8 cellular contexts compared by ENCODE assay signal in genomic region chr7:29685651-29686271, GRCh38.
DNase-seq lines count a peak whose midpoint lies in the region; ATAC-seq and TF ChIP-seq lines count a peak whose summit lies in the region.
"Not testable (repeated sequence)": the region's sequence is repeated elsewhere in the genome, so short reads cannot be mapped to it uniquely, and the experiment has no call there.

No MANE protein-coding gene starts in this region.

- not testable (repeated sequence) for TF ChIP-seq CTCF in MM.1S (IDR thresholded peaks at IDR 0.05; ENCODE audit: low read length); ascending aorta (IDR thresholded peaks at IDR 0.05); fibroblast of pulmonary artery (IDR thresholded peaks at IDR 0.05; ENCODE audit: low read length, missing control alignments)

- H3K4me2 ChIP-seq in MM.1S (ENCODE audit: low read depth, low read length), result peak overlapping the region; percentile 65; the same call in 1 of the 2 replicates

- peak overlapping the region; percentile 69; the same call in 1 of the 2 replicates for H3K9ac ChIP-seq in MM.1S (ENCODE audit: low read length)
- not testable (repeated sequence) for H3K9ac ChIP-seq in SK-N-MC (ENCODE audit: insufficient read length)

- H3K9me3 Mint-ChIP-seq in memory B cell, result not testable (repeated sequence)

- H3K27ac ChIP-seq in MM.1S (ENCODE audit: low read length) (peak overlapping the region; percentile 84; the same call in 1 of the 2 replicates), ascending aorta (peak overlapping the region; percentile 90 to 97)
- H3K27ac ChIP-seq in SK-N-MC, result not testable (repeated sequence)

- H2AFZ ChIP-seq in MM.1S (ENCODE audit: low read length), result peak overlapping the region; percentile 56; the same call in 1 of the 2 replicates

- peak; percentile 7 for DNase-seq in A172 (ENCODE audit: low spot score)
- DNase-seq in MM.1S, result peak; percentile 12
- DNase-seq in SK-N-MC (ENCODE audit: low read depth, low spot score); ascending aorta (ENCODE audit: low spot score in 2 of 2); fibroblast of pulmonary artery (ENCODE audit: low read depth); memory B cell (ENCODE audit: low spot score in 2 of 2); skeletal muscle cell (ENCODE audit: low read depth): not testable (repeated sequence)

- H3K27me3 ChIP-seq in MM.1S (replicated peaks; ENCODE audit: insufficient read depth, low read length); ascending aorta: not testable (repeated sequence)

- H3K9me3 ChIP-seq in MM.1S (replicated peaks; ENCODE audit: insufficient read depth, low read length); SK-N-MC (ENCODE audit: low read depth, low read length); ascending aorta: not testable (repeated sequence)

- peaks cover 38% of the 10 kb centered on the region for H3K79me2 ChIP-seq in MM.1S (ENCODE audit: low read length)

- not testable (repeated sequence) for H3K9me2 ChIP-seq in MM.1S (replicated peaks; ENCODE audit: insufficient read depth, low read length)

- H3K4me3 ChIP-seq in MM.1S (ENCODE audit: low read length), result peak overlapping the region; percentile 70
- peak overlapping the region; percentile 81 for H3K4me3 ChIP-seq in SK-N-MC
- peak overlapping the region; percentile 71 to 96 for H3K4me3 ChIP-seq in ascending aorta
- H3K4me3 ChIP-seq in fibroblast of pulmonary artery (replicated peaks; ENCODE audit: low read depth, low read length), result peak overlapping the region; percentile 60
- H3K4me3 ChIP-seq in skeletal muscle cell (ENCODE audit: low read depth, low read length), result peak overlapping the region; percentile 57

- H3K36me3 Mint-ChIP-seq in memory B cell, result not testable (repeated sequence)

- intact Hi-C loops in ascending aorta (cut with DNase I), result not testable (repeated sequence)

- ATAC-seq in GM18498 (IDR thresholded peaks at IDR 0.05; ENCODE audit: unreplicated experiment), result peak; percentile 14
- ATAC-seq in memory B cell (ENCODE audit: low read depth), result not testable (repeated sequence)

- H3K4me1 Mint-ChIP-seq in memory B cell, result not testable (repeated sequence)

- not testable (repeated sequence) for H3K4me1 ChIP-seq in MM.1S (ENCODE audit: low read length); ascending aorta

- H3K27me3 Mint-ChIP-seq in memory B cell, result not testable (repeated sequence)

- not testable (repeated sequence) for H3K36me3 ChIP-seq in MM.1S (replicated peaks; ENCODE audit: insufficient read depth, low read length); SK-N-MC (ENCODE audit: insufficient read depth, low read length); ascending aorta

- H3K27ac Mint-ChIP-seq in memory B cell, result peak overlapping the region; percentile 17

- not testable (repeated sequence) for H4K20me1 ChIP-seq in MM.1S (ENCODE audit: insufficient read depth, low read length)

- peak overlapping the region; percentile 69 for H3K4me3 Mint-ChIP-seq in memory B cell

- not testable (repeated sequence) for H3F3A ChIP-seq in MM.1S (ENCODE audit: insufficient read depth, low read length)
